Comparison of ENCODE assay signal across 24 cellular contexts in the genomic region with DNA sequence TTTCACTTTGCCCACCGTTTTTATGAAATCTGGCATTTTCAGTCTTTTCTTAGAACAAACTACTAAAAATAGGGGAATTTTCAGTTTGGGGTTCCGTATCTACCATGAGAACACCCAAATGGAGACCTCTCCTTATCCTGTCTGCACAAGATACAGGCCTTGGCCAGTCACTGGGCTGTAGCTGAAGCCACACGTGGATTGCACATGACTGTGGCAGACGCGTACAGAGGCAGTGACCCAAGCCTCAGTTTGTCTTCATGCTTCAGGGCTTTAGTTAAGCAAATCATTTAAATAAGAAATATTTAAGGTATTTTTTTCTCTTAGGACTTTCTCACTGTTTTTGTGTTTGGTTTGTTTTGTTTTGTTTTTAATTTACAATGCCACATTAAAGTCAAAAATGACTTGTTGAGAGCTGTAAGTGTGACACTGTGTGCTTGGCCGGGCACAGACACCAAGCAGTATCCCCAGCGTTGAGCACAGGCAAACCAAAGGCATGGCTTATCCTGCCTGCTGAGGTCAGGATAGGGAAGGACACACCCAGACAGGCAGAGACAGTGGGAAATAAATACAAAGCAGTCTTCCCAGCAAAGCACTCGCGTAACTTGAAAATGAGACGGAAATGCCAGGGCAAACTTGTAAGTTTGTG. TPM values are rescaled to one million over a fixed set of nuclear protein-coding genes. Genes with fewer than 3 reads are reported as not detected.
DNase-seq lines count a peak whose midpoint lies in the region; TF ChIP-seq lines count a peak whose summit lies in the region.
"Had no signal": no experiment of that assay in that cellular context is flagged by ENCODE, and none has a peak within 500 bp of the region (broad histone marks: within the 10 kb centered on the region; RNA-seq: fewer than 3 reads in every experiment).

No MANE protein-coding gene starts in this region.

- no peak overlapping the region for H4K8ac ChIP-seq in trophoblast cell (ENCODE audit: low read depth, low read length)

- no peaks in the 10 kb centered on the region for H3K9me2 ChIP-seq in hepatocyte (replicated peaks; ENCODE audit: insufficient read depth)

- intact Hi-C loops in left ventricle myocardium inferior (cut with micrococcal nuclease), result no loop called here

- no peaks in the 10 kb centered on the region for H3K27me3 Mint-ChIP-seq in progenitor cell of endocrine pancreas

- H3K4me1 ChIP-seq in left ventricle myocardium inferior (peaks cover 26% of the 10 kb centered on the region), trophoblast cell (ENCODE audit: control insufficient read depth in 1 of 2, insufficient read depth in 2 of 2, low read length in 2 of 2) (no peaks in the 10 kb centered on the region), hepatocyte (ENCODE audit: insufficient read depth) (no peaks in the 10 kb centered on the region)
- H3K4me1 ChIP-seq: suprapubic skin had no signal

- no peak overlapping the region for H3K4me2 ChIP-seq in trophoblast cell (ENCODE audit: low read length)
- H3K4me2 ChIP-seq in hepatocyte, result no peak overlapping the region
- H3K4me2 ChIP-seq: KMS-11 had no signal

- no peak overlapping the region for H4K12ac ChIP-seq in trophoblast cell (ENCODE audit: low read depth, low read length)

- H3K27ac ChIP-seq in left ventricle myocardium inferior (replicated peaks), result peak overlapping the region; percentile 79
- H3K27ac ChIP-seq in trophoblast cell (ENCODE audit: low read depth, low read length), result no peak overlapping the region
- no peak overlapping the region for H3K27ac ChIP-seq in hepatocyte
- H3K27ac ChIP-seq: C4-2B, coronary artery, KMS-11, SK-N-MC, suprapubic skin had no signal

- peak overlapping the region; percentile 98 for H3K23ac ChIP-seq in trophoblast cell (ENCODE audit: low read length)

- no peak overlapping the region for H3K4me3 Mint-ChIP-seq in progenitor cell of endocrine pancreas (ENCODE audit: low read depth)

- no peak overlapping the region for H2AK5ac ChIP-seq in trophoblast cell (ENCODE audit: low read length)

- H2AFZ ChIP-seq in trophoblast cell (ENCODE audit: insufficient read depth, low read length, poor library complexity) (no peak overlapping the region), hepatocyte (no peak overlapping the region)

- peaks cover 9% of the 10 kb centered on the region for H3K36me3 Mint-ChIP-seq in progenitor cell of endocrine pancreas (ENCODE audit: insufficient read depth)

- H2BK5ac ChIP-seq in trophoblast cell (ENCODE audit: low read depth, low read length, poor library complexity), result no peak overlapping the region

- H3K18ac ChIP-seq in trophoblast cell (ENCODE audit: low read length), result no peak overlapping the region

- H3K4me3 ChIP-seq in left ventricle myocardium inferior (no peak overlapping the region), trophoblast cell (ENCODE audit: low read depth, low read length) (no peak overlapping the region), hepatocyte (no peak overlapping the region)
- H3K4me3 ChIP-seq: coronary artery, gastroesophageal sphincter, SK-N-MC, smooth muscle cell, suprapubic skin had no signal

- H3K4me1 Mint-ChIP-seq in progenitor cell of endocrine pancreas (ENCODE audit: low read depth), result no peaks in the 10 kb centered on the region

- H3K9me3 ChIP-seq in left ventricle myocardium inferior (replicated peaks) (no peaks in the 10 kb centered on the region), trophoblast cell (ENCODE audit: insufficient read depth, low read depth, low read length) (no peaks in the 10 kb centered on the region), hepatocyte (ENCODE audit: low read depth) (no peaks in the 10 kb centered on the region)
- H3K9me3 ChIP-seq: gastroesophageal sphincter, suprapubic skin had no signal

- no CpG with 5 or more reads among the region's 10 CpGs for WGBS in trophoblast cell (ENCODE audit: extremely low coverage, insufficient coverage, insufficient read length)
- 93% methylated on average over 10 of the region's 10 CpGs for WGBS in hepatocyte (ENCODE audit: low lambda C conversion rate, missing lambda C conversion rate)

- H3K9me3 Mint-ChIP-seq in progenitor cell of endocrine pancreas (ENCODE audit: low read depth), result no peaks in the 10 kb centered on the region

- DNase-seq in DMS153 treated with DMSO at 0.1 percent for 48 hours (lab: John Stamatoyannopoulos, UW; ENCODE audit: unreplicated experiment), result peak; percentile 43
- peak; percentile 88 for DNase-seq in SHP77 treated with DMSO at 0.1 percent for 48 hours (lab: John Stamatoyannopoulos, UW)
- DNase-seq in left ventricle myocardium inferior, result no peak
- no peak for DNase-seq in trophoblast cell
- no peak for DNase-seq in ecto neural progenitor cell (ENCODE audit: low spot score)
- DNase-seq in progenitor cell of endocrine pancreas (ENCODE audit: low spot score, unreplicated experiment), result no peak
- DNase-seq in hepatocyte (ENCODE audit: low spot score), result no peak
- DNase-seq in HUDEP-2 (lab: John Stamatoyannopoulos, UW; ENCODE audit: unreplicated experiment in 76 of 76), result no peak
- DNase-seq: activated CD4-positive, alpha-beta T cell treated with anti-CD3 and anti-CD28 coated beads for 4 hours; activated CD8-positive, alpha-beta memory T cell treated with anti-CD3 and anti-CD28 coated beads for 24 hours; activated gamma-delta T cell treated with Interleukin-2 at 50 U/mL for 16 hours; activated T-cell treated with anti-CD3 and anti-CD28 coated beads, Interleukin-2, amount 50 U/mL, for 1 hour; GOT3; NCI-H1417 treated with DMSO at 0.1 percent for 48 hours; NK-92 treated with Interleukin-12 subunit alpha and Interleukin-12 subunit beta, amount 100 ng/mL, for 24 hours; occipital lobe; T-helper 2 cell had no signal

- H3K9ac ChIP-seq in trophoblast cell (ENCODE audit: low read length), result peak overlapping the region; percentile 80
- H3K9ac ChIP-seq: KMS-11 had no signal

- H3K79me2 ChIP-seq in trophoblast cell (ENCODE audit: control insufficient read depth, insufficient read depth, low read length, poor library complexity) (no peaks in the 10 kb centered on the region), hepatocyte (no peaks in the 10 kb centered on the region)

- H2BK12ac ChIP-seq in trophoblast cell (ENCODE audit: low read length), result no peak overlapping the region

- TF ChIP-seq CTCF in left ventricle myocardium inferior (IDR thresholded peaks at IDR 0.05; ENCODE audit: borderline replicate concordance), result no peak
- TF ChIP-seq CTCF in progenitor cell of endocrine pancreas (IDR thresholded peaks at IDR 0.05; ENCODE audit: unreplicated experiment), result no peak
- no peak for TF ChIP-seq CTCF in hepatocyte (IDR thresholded peaks at IDR 0.05; ENCODE audit: poor library complexity)

- H3K36me3 ChIP-seq in left ventricle myocardium inferior (peaks cover 28% of the 10 kb centered on the region), trophoblast cell (ENCODE audit: control insufficient read depth in 1 of 2, insufficient read depth in 2 of 2, low read length in 2 of 2) (peaks cover 19 to 22% of the 10 kb centered on the region in 2 experiments), hepatocyte (replicated peaks; ENCODE audit: insufficient read depth, low read depth) (no peaks in the 10 kb centered on the region)

- no peak overlapping the region for H4K91ac ChIP-seq in trophoblast cell (ENCODE audit: low read depth, low read length)

- H3K79me1 ChIP-seq in trophoblast cell (ENCODE audit: low read length), result no peaks in the 10 kb centered on the region

- no peak overlapping the region for H3K27ac Mint-ChIP-seq in progenitor cell of endocrine pancreas

- no peak overlapping the region for H3K14ac ChIP-seq in trophoblast cell (ENCODE audit: low read length)

- H3K27me3 ChIP-seq in left ventricle myocardium inferior (ENCODE audit: low read depth) (no peaks in the 10 kb centered on the region), trophoblast cell (ENCODE audit: insufficient read depth, low read length) (no peaks in the 10 kb centered on the region), hepatocyte (no peaks in the 10 kb centered on the region)
- H3K27me3 ChIP-seq: gastroesophageal sphincter, suprapubic skin had no signal

- no peak overlapping the region for H2BK120ac ChIP-seq in trophoblast cell (ENCODE audit: insufficient read depth, low read length, poor library complexity)

- no peak overlapping the region for H3K4ac ChIP-seq in trophoblast cell (ENCODE audit: low read depth, low read length)

- H4K20me1 ChIP-seq in hepatocyte (ENCODE audit: insufficient read depth, poor library complexity, severe bottlenecking), result no peaks in the 10 kb centered on the region

RNA-seq across cellular contexts. Expression of gene TRAPPC12, which starts 53.3 kb away (rescaled TPM):
- total RNA-seq in left ventricle myocardium inferior (127 TPM), progenitor cell of endocrine pancreas (112 and 121 TPM in 2 replicates), hepatocyte (38.7 and 61.2 TPM in 2 replicates)
- 32.2 and 35.8 TPM in 2 replicates for polyA plus RNA-seq in trophoblast cell (2013)
- 49.3 and 66.5 TPM in 2 replicates for polyA plus RNA-seq in hepatocyte

RNA-seq across cellular contexts. Expression of gene EIPR1, which starts 55.2 kb away (rescaled TPM):
- total RNA-seq in left ventricle myocardium inferior (12.2 TPM), progenitor cell of endocrine pancreas (32.0 and 36.2 TPM in 2 replicates), hepatocyte (42.3 and 60.9 TPM in 2 replicates)
- polyA plus RNA-seq in trophoblast cell (2013), result 13.9 and 14.1 TPM in 2 replicates
- polyA plus RNA-seq in hepatocyte, result 26.5 and 27.4 TPM in 2 replicates

Comparison
In these comparisons a context has a peak if more than half of its experiments do, and no peak if none do; other contexts are left out.
1. DNase-seq: peak in DMS153 treated with DMSO at 0.1 percent for 48 hours (single experiment) and SHP77 treated with DMSO at 0.1 percent for 48 hours (single experiment); none in left ventricle myocardium inferior (single experiment), trophoblast cell (0 of 2), ecto neural progenitor cell (single experiment), progenitor cell of endocrine pancreas (single experiment), hepatocyte (single experiment) and HUDEP-2 (0 of 76).